Comparison of ENCODE assay signal across 18 cellular contexts in the genomic region with DNA sequence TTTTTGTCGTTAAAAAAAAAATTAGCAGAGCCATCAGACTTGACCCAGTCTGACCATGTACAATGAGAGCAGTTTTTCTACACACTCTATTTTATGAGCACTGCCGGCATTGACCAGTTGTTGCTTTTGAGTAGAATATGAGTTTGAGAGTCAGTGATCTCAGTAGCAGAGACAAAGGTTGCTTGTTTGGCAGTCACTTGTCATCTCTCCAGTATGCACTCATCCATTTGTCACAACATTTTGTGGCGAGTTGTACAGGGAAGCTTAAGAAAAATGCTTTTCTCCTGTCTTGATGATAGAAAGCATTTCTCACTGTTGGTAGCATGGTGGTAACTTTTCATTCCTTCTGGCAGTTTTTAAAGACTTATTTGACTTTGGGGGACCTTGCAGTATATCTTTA.
DNase-seq lines count a peak whose midpoint lies in the region; ATAC-seq and TF ChIP-seq lines count a peak whose summit lies in the region.
"Had no signal": no experiment of that assay in that cellular context is flagged by ENCODE, and none has a peak within 500 bp of the region (broad histone marks: within the 10 kb centered on the region; RNA-seq: fewer than 3 reads in every experiment).

No MANE protein-coding gene starts in this region.

- 36 to 43% methylated on average over 3 of the region's 3 CpGs for WGBS in thyroid gland, 2 donors

- peaks cover 10% of the 10 kb centered on the region for H3K9me3 Mint-ChIP-seq in chondrocyte (ENCODE audit: low read depth)
- H3K9me3 Mint-ChIP-seq in type B pancreatic cell, result peaks cover 8% of the 10 kb centered on the region
- H3K9me3 Mint-ChIP-seq: CD8-positive, alpha-beta T cell had no signal

- H3K9me2 ChIP-seq in neural cell (ENCODE audit: insufficient read depth, low read length), result no peaks in the 10 kb centered on the region

- TF ChIP-seq EP300 in neural cell (conservative IDR thresholded peaks at IDR 0.05; ENCODE audit: poor library complexity, severe bottlenecking), result peak; percentile 61

- H3K9me3 ChIP-seq in neural cell (ENCODE audit: low read length) (no peaks in the 10 kb centered on the region), thyroid gland (no peaks in the 10 kb centered on the region)
- H3K9me3 ChIP-seq: A549 had no signal

- no peak for TF ChIP-seq RAD21 in neural cell (conservative IDR thresholded peaks at IDR 0.05)

- H3K9ac ChIP-seq in neural cell (ENCODE audit: low read length), result no peak overlapping the region
- H3K9ac ChIP-seq: BLaER1 treated with 17β-estradiol and CSF1 and Interleukin-3, amounts not matched to agents 10 nM and 100 nM had no signal

- H3K4me1 Mint-ChIP-seq in chondrocyte (ENCODE audit: low read depth) (no peaks in the 10 kb centered on the region), type B pancreatic cell (ENCODE audit: unreplicated experiment) (peaks cover 21% of the 10 kb centered on the region)
- H3K4me1 Mint-ChIP-seq: H9 had no signal

- no peak for TF ChIP-seq POLR2A in thyroid gland (IDR thresholded peaks at IDR 0.05)

- H3K4me3 Mint-ChIP-seq in chondrocyte (ENCODE audit: unreplicated experiment), result no peak overlapping the region
- H3K4me3 Mint-ChIP-seq in type B pancreatic cell, result peak overlapping the region; percentile 9
- H3K4me3 Mint-ChIP-seq: CD8-positive, alpha-beta T cell; H9 had no signal

- no peaks in the 10 kb centered on the region for H4K20me1 ChIP-seq in neural cell (ENCODE audit: insufficient read depth)
- H4K20me1 ChIP-seq: BLaER1 treated with 17β-estradiol and CSF1 and Interleukin-3, amounts not matched to agents 10 nM and 100 nM had no signal

- H3K4me2 ChIP-seq in neural cell (ENCODE audit: low read length), result no peak overlapping the region
- H3K4me2 ChIP-seq: A549 had no signal

- H3K27ac ChIP-seq in neural cell (ENCODE audit: low read length) (no peak overlapping the region), thyroid gland (no peak overlapping the region)
- H3K27ac ChIP-seq: 22Rv1; A549; BLaER1 treated with 17β-estradiol and CSF1 and Interleukin-3, amounts not matched to agents 10 nM and 100 nM had no signal

- intact Hi-C loops in thyroid gland (cut with DNase I), result no loop called here

- peaks cover 24% of the 10 kb centered on the region for H3K27me3 Mint-ChIP-seq in chondrocyte (ENCODE audit: low read depth)
- no peaks in the 10 kb centered on the region for H3K27me3 Mint-ChIP-seq in type B pancreatic cell

- no peaks in the 10 kb centered on the region for H3F3A ChIP-seq in neural cell (ENCODE audit: insufficient read depth, low read length, poor library complexity, severe bottlenecking)

- no peak for ATAC-seq in GM21381 (IDR thresholded peaks at IDR 0.05; ENCODE audit: unreplicated experiment)
- ATAC-seq: A549; CD8-positive, alpha-beta T cell; K562 had no signal

- no peaks in the 10 kb centered on the region for H3K27me3 ChIP-seq in neural cell (ENCODE audit: insufficient read depth, low read depth, low read length)
- no peaks in the 10 kb centered on the region for H3K27me3 ChIP-seq in thyroid gland
- H3K27me3 ChIP-seq: BLaER1 treated with 17β-estradiol and CSF1 and Interleukin-3, amounts not matched to agents 10 nM and 100 nM had no signal

- H3K27ac Mint-ChIP-seq in chondrocyte (ENCODE audit: unreplicated experiment) (peak overlapping the region; percentile 11), type B pancreatic cell (peak overlapping the region; percentile 71)
- H3K27ac Mint-ChIP-seq: CD8-positive, alpha-beta T cell; H9 had no signal

- no peaks in the 10 kb centered on the region for H3K36me3 ChIP-seq in neural cell (ENCODE audit: insufficient read depth, low read length)
- no peaks in the 10 kb centered on the region for H3K36me3 ChIP-seq in thyroid gland
- H3K36me3 ChIP-seq: BLaER1 treated with 17β-estradiol and CSF1 and Interleukin-3, amounts not matched to agents 10 nM and 100 nM had no signal

- DNase-seq in Ammon's horn (ENCODE audit: low spot score) (peak; percentile 54), chondrocyte (ENCODE audit: low spot score) (no peak), type B pancreatic cell (ENCODE audit: extremely low spot score, unreplicated experiment) (no peak), thyroid gland (no peak), mesenteric fat pad (ENCODE audit: low spot score) (no peak)
- DNase-seq: AML-193; Calu3; CD8-positive, alpha-beta T cell; DMS79 treated with DMSO at 0.1 percent for 48 hours; GF-D8; H9; IMR-90 had no signal

- peaks cover 3% of the 10 kb centered on the region for H3K36me3 Mint-ChIP-seq in chondrocyte (ENCODE audit: low read depth)
- peaks cover 11% of the 10 kb centered on the region for H3K36me3 Mint-ChIP-seq in type B pancreatic cell
- H3K36me3 Mint-ChIP-seq: CD8-positive, alpha-beta T cell had no signal

- TF ChIP-seq CTCF in chondrocyte (IDR thresholded peaks at IDR 0.05), result no peak
- TF ChIP-seq CTCF in neural cell (IDR thresholded peaks at IDR 0.05; ENCODE audit: poor library complexity, severe bottlenecking), result no peak
- no peak for TF ChIP-seq CTCF in type B pancreatic cell (conservative IDR thresholded peaks at IDR 0.05)
- no peak for TF ChIP-seq CTCF in thyroid gland (IDR thresholded peaks at IDR 0.05)

- H3K4me3 ChIP-seq in neural cell (ENCODE audit: low read length), result no peak overlapping the region
- H3K4me3 ChIP-seq in thyroid gland (replicated peaks in 1 of 3), result no peak overlapping the region
- H3K4me3 ChIP-seq: A549; BLaER1 treated with 17β-estradiol and CSF1 and Interleukin-3, amounts not matched to agents 10 nM and 100 nM; K562 had no signal

- no peak overlapping the region for H2AFZ ChIP-seq in neural cell (ENCODE audit: low read depth, low read length)

- H3K79me2 ChIP-seq in neural cell (replicated peaks; ENCODE audit: insufficient read depth, low read length), result no peaks in the 10 kb centered on the region

- no peaks in the 10 kb centered on the region for H3K4me1 ChIP-seq in thyroid gland
- H3K4me1 ChIP-seq: A549 had no signal

TF ChIP-seq in neural cell, 6 proteins besides CTCF, POLR2A, EP300 and RAD21:
- peak; percentile 65 for TF ChIP-seq POLR2AphosphoS5 (IDR thresholded peaks at IDR 0.05)
- TF ChIP-seq, protein P1, sequence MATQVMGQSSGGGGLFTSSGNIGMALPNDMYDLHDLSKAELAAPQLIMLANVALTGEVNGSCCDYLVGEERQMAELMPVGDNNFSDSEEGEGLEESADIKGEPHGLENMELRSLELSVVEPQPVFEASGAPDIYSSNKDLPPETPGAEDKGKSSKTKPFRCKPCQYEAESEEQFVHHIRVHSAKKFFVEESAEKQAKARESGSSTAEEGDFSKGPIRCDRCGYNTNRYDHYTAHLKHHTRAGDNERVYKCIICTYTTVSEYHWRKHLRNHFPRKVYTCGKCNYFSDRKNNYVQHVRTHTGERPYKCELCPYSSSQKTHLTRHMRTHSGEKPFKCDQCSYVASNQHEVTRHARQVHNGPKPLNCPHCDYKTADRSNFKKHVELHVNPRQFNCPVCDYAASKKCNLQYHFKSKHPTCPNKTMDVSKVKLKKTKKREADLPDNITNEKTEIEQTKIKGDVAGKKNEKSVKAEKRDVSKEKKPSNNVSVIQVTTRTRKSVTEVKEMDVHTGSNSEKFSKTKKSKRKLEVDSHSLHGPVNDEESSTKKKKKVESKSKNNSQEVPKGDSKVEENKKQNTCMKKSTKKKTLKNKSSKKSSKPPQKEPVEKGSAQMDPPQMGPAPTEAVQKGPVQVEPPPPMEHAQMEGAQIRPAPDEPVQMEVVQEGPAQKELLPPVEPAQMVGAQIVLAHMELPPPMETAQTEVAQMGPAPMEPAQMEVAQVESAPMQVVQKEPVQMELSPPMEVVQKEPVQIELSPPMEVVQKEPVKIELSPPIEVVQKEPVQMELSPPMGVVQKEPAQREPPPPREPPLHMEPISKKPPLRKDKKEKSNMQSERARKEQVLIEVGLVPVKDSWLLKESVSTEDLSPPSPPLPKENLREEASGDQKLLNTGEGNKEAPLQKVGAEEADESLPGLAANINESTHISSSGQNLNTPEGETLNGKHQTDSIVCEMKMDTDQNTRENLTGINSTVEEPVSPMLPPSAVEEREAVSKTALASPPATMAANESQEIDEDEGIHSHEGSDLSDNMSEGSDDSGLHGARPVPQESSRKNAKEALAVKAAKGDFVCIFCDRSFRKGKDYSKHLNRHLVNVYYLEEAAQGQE (IDR thresholded peaks at IDR 0.05; ENCODE audit: borderline replicate concordance), result no peak
